18 cellular contexts compared by ENCODE assay signal in genomic region chr20:32749914-32750637, GRCh38. TPM values are rescaled to one million over a fixed set of nuclear protein-coding genes. Genes with fewer than 3 reads are reported as not detected.
A peak's percentile ranks its signal among the peaks of the same experiment; 100 is the strongest.
DNase-seq lines count a peak whose midpoint lies in the region; ATAC-seq, FAIRE-seq and TF ChIP-seq lines count a peak whose summit lies in the region.
"Had no signal": no experiment of that assay in that cellular context is flagged by ENCODE, and none has a peak within 500 bp of the region (broad histone marks: within the 10 kb centered on the region; RNA-seq: fewer than 3 reads in every experiment).

No MANE protein-coding gene starts in this region.

- H2AFZ ChIP-seq in endothelial cell of umbilical vein (ENCODE audit: low read depth, low read length): peak overlapping the region; percentile 95

- no TSS peak for BruUV-seq in endothelial cell of umbilical vein (replicated peaks; lab: Mats Ljungman, UMichigan)

- H3K9ac ChIP-seq in NT2/D1 (ENCODE audit: insufficient read length, low read depth): peak overlapping the region; percentile 1
- no peak overlapping the region for H3K9ac ChIP-seq in endothelial cell of umbilical vein (replicated peaks; ENCODE audit: extremely low read depth, insufficient read depth, low read length)

- no peak for ATAC-seq in GM18907 (IDR thresholded peaks at IDR 0.05; ENCODE audit: unreplicated experiment)
- ATAC-seq: PC-3 had no signal

- dilution Hi-C loops in endothelial cell of umbilical vein (cut with MboI; ENCODE audit: extremely low pct_ligation_motif_present, low sequenced_read_pairs): no loop called here

- no peaks in the 10 kb centered on the region for H4K20me1 ChIP-seq in endothelial cell of umbilical vein (replicated peaks; ENCODE audit: control insufficient read depth, extremely low read depth, insufficient read depth, low read length)

- POLR2A ChIA-PET in endothelial cell of umbilical vein (lab: Charles Lee): no interaction called here

- FAIRE-seq in endothelial cell of umbilical vein (lab: Jason Lieb, UNC): no peak
- FAIRE-seq: frontal cortex had no signal

- no peaks in the 10 kb centered on the region for H3K27me3 ChIP-seq in NT2/D1 (ENCODE audit: insufficient read depth, insufficient read length)
- H3K27me3 ChIP-seq in endothelial cell of umbilical vein (ENCODE audit: control insufficient read depth in 2 of 2, insufficient read depth in 2 of 2, low read length in 2 of 2): no peaks in the 10 kb centered on the region
- H3K27me3 ChIP-seq in tibial nerve: no peaks in the 10 kb centered on the region
- H3K27me3 ChIP-seq: uterus had no signal

- peak overlapping the region; percentile 79 for H3K27ac Mint-ChIP-seq in mesothelial cell of epicardium
- H3K27ac Mint-ChIP-seq: CD4-positive, CD25-positive, alpha-beta regulatory T cell had no signal

- peak; percentile 79 for DNase-seq in ELF-1 (ENCODE audit: low read depth, low spot score)
- peak; percentile 89 for DNase-seq in NT2/D1 (ENCODE audit: low read depth, low spot score)
- DNase-seq in endothelial cell of umbilical vein (ENCODE audit: low read depth, low spot score): no peak
- DNase-seq in mesothelial cell of epicardium (ENCODE audit: low spot score in 2 of 2, unreplicated experiment in 2 of 2): no peak
- no peak for DNase-seq in kidney glomerular epithelial cell (lab: John Stamatoyannopoulos, UW)
- no peak for DNase-seq in GF-D8 (lab: John Stamatoyannopoulos, UW)
- DNase-seq in tibial nerve (ENCODE audit: low spot score in 2 of 2): no peak
- DNase-seq: activated CD4-positive, alpha-beta T cell treated with anti-CD3 and anti-CD28 coated beads for 1 hour; activated effector memory CD4-positive, alpha-beta T cell treated with anti-CD3 and anti-CD28 coated beads, Interleukin-2, amount 50 U/mL, for 16 hours; CD4-positive, CD25-positive, alpha-beta regulatory T cell; NCI-H187 treated with DMSO at 0.1 percent for 48 hours; NCI-H510A; PC-3; SJCRH30; stimulated activated naive CD4-positive, alpha-beta T cell; uterus had no signal

- no peak for TF ChIP-seq CTCF in endothelial cell of umbilical vein (IDR thresholded peaks at IDR 0.05; ENCODE audit: extremely low read depth in 1 of 2, insufficient read depth in 1 of 2, low read depth in 1 of 2, low read length in 2 of 2)
- TF ChIP-seq CTCF in mesothelial cell of epicardium (IDR thresholded peaks at IDR 0.05; ENCODE audit: unreplicated experiment): no peak
- TF ChIP-seq CTCF in tibial nerve (IDR thresholded peaks at IDR 0.05): no peak

- H3K9me3 ChIP-seq in NT2/D1 (ENCODE audit: insufficient read depth, low read length): no peaks in the 10 kb centered on the region
- H3K9me3 ChIP-seq in endothelial cell of umbilical vein (replicated peaks; ENCODE audit: control insufficient read depth, insufficient read depth, low read length): no peaks in the 10 kb centered on the region
- H3K9me3 ChIP-seq in tibial nerve: no peaks in the 10 kb centered on the region
- H3K9me3 ChIP-seq: SJCRH30, uterus had no signal

- H3K4me3 ChIP-seq in NT2/D1 (ENCODE audit: insufficient read length, low read depth): no peak overlapping the region
- no peak overlapping the region for H3K4me3 ChIP-seq in endothelial cell of umbilical vein (replicated peaks in 1 of 3; ENCODE audit: insufficient read depth in 1 of 3, low read depth in 1 of 3, low read length in 3 of 3)
- H3K4me3 ChIP-seq in tibial nerve: no peak overlapping the region
- H3K4me3 ChIP-seq: SJCRH30, uterus had no signal

- intact Hi-C loops in endothelial cell of umbilical vein (cut with micrococcal nuclease): no loop called here

- H3K4me1 Mint-ChIP-seq in mesothelial cell of epicardium: peaks cover 25% of the 10 kb centered on the region
- H3K4me1 Mint-ChIP-seq: CD4-positive, CD25-positive, alpha-beta regulatory T cell had no signal

- no peaks in the 10 kb centered on the region for H3K27me3 Mint-ChIP-seq in mesothelial cell of epicardium (ENCODE audit: low read depth)
- H3K27me3 Mint-ChIP-seq: CD4-positive, CD25-positive, alpha-beta regulatory T cell had no signal

- no peaks in the 10 kb centered on the region for H3K79me2 ChIP-seq in endothelial cell of umbilical vein (ENCODE audit: control insufficient read depth, insufficient read depth, low read length)

- H3K36me3 Mint-ChIP-seq in mesothelial cell of epicardium: no peaks in the 10 kb centered on the region
- H3K36me3 Mint-ChIP-seq: CD4-positive, CD25-positive, alpha-beta regulatory T cell had no signal

- H3K4me1 ChIP-seq in NT2/D1 (ENCODE audit: insufficient read depth, insufficient read length) (peaks cover 3% of the 10 kb centered on the region), endothelial cell of umbilical vein (ENCODE audit: control insufficient read depth, extremely low read depth, insufficient read depth, low read length) (peaks cover 10% of the 10 kb centered on the region), tibial nerve (no peaks in the 10 kb centered on the region)
- H3K4me1 ChIP-seq: SJCRH30, uterus had no signal

- H3K36me3 ChIP-seq in NT2/D1 (ENCODE audit: insufficient read depth, insufficient read length, low read length) (no peaks in the 10 kb centered on the region), endothelial cell of umbilical vein (ENCODE audit: control insufficient read depth in 2 of 2, extremely low read depth in 1 of 2, insufficient read depth in 2 of 2, low read length in 2 of 2) (no peaks in the 10 kb centered on the region), tibial nerve (no peaks in the 10 kb centered on the region)
- H3K36me3 ChIP-seq: SJCRH30, uterus had no signal

- TF ChIP-seq POLR2A in endothelial cell of umbilical vein (IDR thresholded peaks at IDR 0.05; ENCODE audit: low read depth, low read length): no peak
- no peak for TF ChIP-seq POLR2A in tibial nerve (IDR thresholded peaks at IDR 0.05)

- 62 to 66% methylated on average over 11 of the region's 11 CpGs for WGBS in tibial nerve, 2 donors

- no peak overlapping the region for H3K4me2 ChIP-seq in endothelial cell of umbilical vein (ENCODE audit: insufficient read depth, low read length)

- TF ChIP-seq EP300 in tibial nerve (IDR thresholded peaks at IDR 0.05): no peak

- H3K27ac ChIP-seq in endothelial cell of umbilical vein (ENCODE audit: insufficient read depth, low read depth, low read length) (no peak overlapping the region), tibial nerve (no peak overlapping the region)
- H3K27ac ChIP-seq: SJCRH30, uterus had no signal

- H3K4me3 Mint-ChIP-seq in mesothelial cell of epicardium: no peak overlapping the region

- H3K9me3 Mint-ChIP-seq in mesothelial cell of epicardium: no peaks in the 10 kb centered on the region
- H3K9me3 Mint-ChIP-seq: CD4-positive, CD25-positive, alpha-beta regulatory T cell had no signal

- H3K9me1 ChIP-seq in endothelial cell of umbilical vein (replicated peaks; ENCODE audit: control insufficient read depth, extremely low read depth, insufficient read depth, low read length): no peaks in the 10 kb centered on the region

- CTCF ChIA-PET in endothelial cell of umbilical vein (lab: Charles Lee): no interaction called here

TF ChIP-seq in endothelial cell of umbilical vein, 7 proteins besides CTCF, POLR2A, EP300 and RAD21:
- TF ChIP-seq EZH2 (IDR thresholded peaks at IDR 0.05; ENCODE audit: borderline replicate concordance, low read depth, low read length, severe bottlenecking): no peak
- TF ChIP-seq JUN (IDR thresholded peaks at IDR 0.05; ENCODE audit: borderline replicate concordance, insufficient read depth, insufficient read length, low read depth): no peak
- TF ChIP-seq FOS (IDR thresholded peaks at IDR 0.05; ENCODE audit: borderline replicate concordance, insufficient read depth, low read length): no peak
- no peak for TF ChIP-seq GATA2 (IDR thresholded peaks at IDR 0.05; ENCODE audit: insufficient read depth, insufficient read length, low read depth, low read length)
- TF ChIP-seq POLR2AphosphoS5 (IDR thresholded peaks at IDR 0.05; ENCODE audit: insufficient read depth, low read depth, low read length): no peak
- no peak for TF ChIP-seq MAX (IDR thresholded peaks at IDR 0.05; ENCODE audit: insufficient read depth, insufficient read length)
TF ChIP-seq in endothelial cell of umbilical vein: peak in this region for 0.

RNA-seq across cellular contexts. Expression of gene COMMD7, which starts 6.8 kb away (rescaled TPM):
- 55.9 and 58.8 TPM in 2 replicates for total RNA-seq in endothelial cell of umbilical vein
- 72.9 and 76.0 TPM in 2 replicates for polyA plus RNA-seq in endothelial cell of umbilical vein
- polyA plus RNA-seq in endothelial cell of umbilical vein (2011; cell fraction: cytosol; rRNA removed): 85.7 and 89.0 TPM in 2 replicates
- 58.7 and 60.3 TPM in 2 replicates for polyA plus RNA-seq in endothelial cell of umbilical vein (2011; cell fraction: nucleus; rRNA removed)
- 78.0 and 85.7 TPM in 2 replicates for polyA plus RNA-seq in endothelial cell of umbilical vein (2012)
- polyA minus RNA-seq in endothelial cell of umbilical vein: 31.7 and 33.4 TPM in 2 replicates
- polyA minus RNA-seq in endothelial cell of umbilical vein (2011; cell fraction: cytosol; rRNA and poly(A)+ RNA removed): 26.8 TPM
- polyA minus RNA-seq in endothelial cell of umbilical vein (2011; cell fraction: nucleus; rRNA and poly(A)+ RNA removed): 12.2 and 14.3 TPM in 2 replicates
- total RNA-seq in mesothelial cell of epicardium: 36.3 to 40.8 TPM (median 39.2 TPM) in 3 replicates
- 10 to 100 TPM; 14.1 to 33.2 (median 17.8) TPM for total RNA-seq in tibial nerve

RNA-seq across cellular contexts. Expression of gene DNMT3B, which starts 12.1 kb away (rescaled TPM):
- total RNA-seq in endothelial cell of umbilical vein (6.8 TPM in 2 replicates), mesothelial cell of epicardium (7.5 to 8.5 TPM (median 8.5 TPM) in 3 replicates), tibial nerve (1 to 10 TPM; 1.0 to 1.5 (median 1.3) TPM)
- polyA plus RNA-seq in endothelial cell of umbilical vein: 3.2 and 3.6 TPM in 2 replicates
- 3.0 and 3.2 TPM in 2 replicates for polyA plus RNA-seq in endothelial cell of umbilical vein (2011; cell fraction: cytosol; rRNA removed)
- polyA plus RNA-seq in endothelial cell of umbilical vein (2011; cell fraction: nucleus; rRNA removed): 11.3 and 11.9 TPM in 2 replicates
- 4.4 and 4.7 TPM in 2 replicates for polyA plus RNA-seq in endothelial cell of umbilical vein (2012)
- polyA minus RNA-seq in endothelial cell of umbilical vein: 3.4 TPM in 2 replicates
- 3.8 TPM for polyA minus RNA-seq in endothelial cell of umbilical vein (2011; cell fraction: cytosol; rRNA and poly(A)+ RNA removed)
- 2.9 and 3.7 TPM in 2 replicates for polyA minus RNA-seq in endothelial cell of umbilical vein (2011; cell fraction: nucleus; rRNA and poly(A)+ RNA removed)

Comparison
In these comparisons a context has a peak if more than half of its experiments do, and no peak if none do; other contexts are left out.
1. DNase-seq: peak in ELF-1 (single experiment) and NT2/D1 (single experiment); none in endothelial cell of umbilical vein (single experiment), mesothelial cell of epicardium (0 of 2), kidney glomerular epithelial cell (single experiment), GF-D8 (single experiment) and tibial nerve (0 of 2).